In genomic region chr3:115822572-115822971, GRCh38 we compare ENCODE assay signal across 1 cellular context.
TF ChIP-seq lines count a peak whose summit lies in the region.

No MANE protein-coding gene starts in this region.

TF ChIP-seq in HepG2, 621 proteins besides CTCF, POLR2A, EP300 and RAD21 (continued from another document and continues in another):
- TF ChIP-seq MAX (IDR thresholded peaks at IDR 0.05) (no peak), KDM5A (IDR thresholded peaks at IDR 0.05; ENCODE audit: borderline replicate concordance, low read length) (no peak; the same call in 1 of the 2 replicates), CREBL2 (CRISPR knock-in tag; IDR thresholded peaks at IDR 0.05; ENCODE audit: borderline replicate concordance) (no peak), PAWR (CRISPR knock-in tag; IDR thresholded peaks at IDR 0.05; ENCODE audit: borderline replicate concordance) (no peak), ISL2 (CRISPR knock-in tag; IDR thresholded peaks at IDR 0.05) (0 out of 2 replicates have a peak, but pooled peaks have one; percentile 66), ZNF780A (CRISPR knock-in tag; IDR thresholded peaks at IDR 0.05) (no peak), NCOA5 (CRISPR knock-in tag; IDR thresholded peaks at IDR 0.05) (no peak), IRX3 (CRISPR knock-in tag; IDR thresholded peaks at IDR 0.05; ENCODE audit: borderline replicate concordance, low read depth) (no peak), ZNF609 (CRISPR knock-in tag; IDR thresholded peaks at IDR 0.05; ENCODE audit: borderline replicate concordance) (no peak), ZNF121 (CRISPR knock-in tag; IDR thresholded peaks at IDR 0.05) (no peak), GLMP (CRISPR knock-in tag; IDR thresholded peaks at IDR 0.05; ENCODE audit: borderline replicate concordance) (no peak), CBX5 (CRISPR knock-in tag; IDR thresholded peaks at IDR 0.05; ENCODE audit: borderline replicate concordance) (no peak), ZNF597 (CRISPR knock-in tag; IDR thresholded peaks at IDR 0.05) (no peak), ADNP (CRISPR knock-in tag; IDR thresholded peaks at IDR 0.05) (no peak), ZNF318 (CRISPR knock-in tag; IDR thresholded peaks at IDR 0.05) (no peak), ZBTB3 (CRISPR knock-in tag; IDR thresholded peaks at IDR 0.05; ENCODE audit: borderline replicate concordance, low read depth) (no peak), ZHX2 (IDR thresholded peaks at IDR 0.05; ENCODE audit: low read depth) (no peak), ZHX2 (CRISPR knock-in tag; IDR thresholded peaks at IDR 0.05; ENCODE audit: borderline replicate concordance) (no peak), ZNF672 (CRISPR knock-in tag; IDR thresholded peaks at IDR 0.05) (no peak), REXO4 (CRISPR knock-in tag; IDR thresholded peaks at IDR 0.05; ENCODE audit: borderline replicate concordance) (no peak), NFKBIZ (CRISPR knock-in tag; IDR thresholded peaks at IDR 0.05) (no peak), MED8 (CRISPR knock-in tag; IDR thresholded peaks at IDR 0.05; ENCODE audit: insufficient replicate concordance) (no peak), ZNF784 (CRISPR knock-in tag; IDR thresholded peaks at IDR 0.05; ENCODE audit: borderline replicate concordance) (no peak), IRF1 (CRISPR knock-in tag; IDR thresholded peaks at IDR 0.05; ENCODE audit: low read depth) (no peak), REL (CRISPR knock-in tag; conservative IDR thresholded peaks at IDR 0.05) (no peak), TFAP4 (IDR thresholded peaks at IDR 0.05; ENCODE audit: borderline replicate concordance, low read depth) (peak; percentile 93), TRIM24 (CRISPR knock-in tag; IDR thresholded peaks at IDR 0.05) (no peak)
